Comparison of ENCODE assay signal across 16 cellular contexts in genomic region chr11:69381681-69382130, GRCh38.
DNase-seq lines count a peak whose midpoint lies in the region; ATAC-seq and TF ChIP-seq lines count a peak whose summit lies in the region.
"Had no signal": no experiment of that assay in that cellular context is flagged by ENCODE, and none has a peak within 500 bp of the region (broad histone marks: within the 10 kb centered on the region; RNA-seq: fewer than 3 reads in every experiment).

No MANE protein-coding gene starts in this region.

- H3F3A ChIP-seq in smooth muscle cell (ENCODE audit: low read depth): no peaks in the 10 kb centered on the region

- TF ChIP-seq POLR2A in right lobe of liver (IDR thresholded peaks at IDR 0.05) (no peak), suprapubic skin (IDR thresholded peaks at IDR 0.05) (no peak)

- CTCF ChIA-PET in activated naive CD4-positive, alpha-beta T cell treated with anti-CD3 and anti-CD28 coated beads, Interleukin-2, amount 10 ng/mL, durations not matched to agents 7 days and 5 days (lab: Charles Lee): no interaction called here
- CTCF ChIA-PET in activated naive CD4-positive, alpha-beta T cell treated with anti-CD3 and anti-CD28 coated beads for 36 hours (lab: Charles Lee): no interaction called here

- H3K4me2 ChIP-seq in smooth muscle cell: no peak overlapping the region
- H3K4me2 ChIP-seq: A549, SK-N-SH had no signal

- no peaks in the 10 kb centered on the region for H3K79me2 ChIP-seq in smooth muscle cell (ENCODE audit: low read depth)

- no peaks in the 10 kb centered on the region for H3K27me3 Mint-ChIP-seq in activated naive CD4-positive, alpha-beta T cell treated with anti-CD3 and anti-CD28 coated beads, Interleukin-2, amount 10 ng/mL, durations not matched to agents 7 days and 5 days
- H3K27me3 Mint-ChIP-seq in activated naive CD4-positive, alpha-beta T cell treated with anti-CD3 and anti-CD28 coated beads for 36 hours (ENCODE audit: low read depth): no peaks in the 10 kb centered on the region
- no peaks in the 10 kb centered on the region for H3K27me3 Mint-ChIP-seq in activated T-helper 2 cell treated with anti-CD3 and anti-CD28 coated beads, Interferon-gamma antibody, Interleukin-2, Interleukin-4, amounts not matched to agents 10 μg/mL and 5 μg/mL and 100 μg/mL, durations not matched to agents 14 hours and 24 hours and 36 hours (ENCODE audit: low read depth)
- H3K27me3 Mint-ChIP-seq: stimulated activated memory B cell treated with anti-CD40 and anti-IgM and Interleukin-4, amounts not matched to agents 10 μg/mL and 1 μg/mL and 100 μg/mL, for 72 hours had no signal

- H3K27me3 ChIP-seq in SJSA1 (replicated peaks) (no peaks in the 10 kb centered on the region), right lobe of liver (no peaks in the 10 kb centered on the region), suprapubic skin (no peaks in the 10 kb centered on the region), smooth muscle cell (ENCODE audit: low read depth) (no peaks in the 10 kb centered on the region)
- H3K27me3 ChIP-seq: upper lobe of left lung had no signal

- no peak overlapping the region for H3K9ac ChIP-seq in smooth muscle cell (ENCODE audit: low read depth)
- H3K9ac ChIP-seq: SK-N-SH had no signal

- peak; percentile 15 for DNase-seq in activated naive CD4-positive, alpha-beta T cell treated with anti-CD3 and anti-CD28 coated beads, Interleukin-2, amount 10 ng/mL, durations not matched to agents 7 days and 5 days
- DNase-seq in activated naive CD4-positive, alpha-beta T cell treated with anti-CD3 and anti-CD28 coated beads for 36 hours: no peak
- no peak for DNase-seq in SJSA1 (ENCODE audit: low read depth in 1 of 2, low spot score in 2 of 2)
- peak; percentile 18 to 51 (median 40) for DNase-seq in right lobe of liver
- DNase-seq in suprapubic skin (ENCODE audit: low spot score in 2 of 2): peak; percentile 44 to 72
- DNase-seq in Kasumi-1 (lab: John Stamatoyannopoulos, UW): no peak
- DNase-seq in activated T-helper 2 cell treated with anti-CD3 and anti-CD28 coated beads, Interferon-gamma antibody, Interleukin-2, Interleukin-4, amounts not matched to agents 10 μg/mL and 5 μg/mL and 100 μg/mL, durations not matched to agents 14 hours and 24 hours and 36 hours (ENCODE audit: low spot score): no peak
- no peak for DNase-seq in smooth muscle cell (lab: John Stamatoyannopoulos, UW; ENCODE audit: unreplicated experiment)
- DNase-seq: activated CD4-positive, alpha-beta T cell treated with anti-CD3 and anti-CD28 coated beads, Interleukin-2, amount 50 U/mL, for 1 hour; NCI-H2029 treated with DMSO at 0.1 percent for 48 hours; SK-N-SH; stimulated activated CD4-positive, alpha-beta T cell treated with anti-CD3 and anti-CD28 coated beads, Interleukin-12 subunit alpha, Interleukin-12 subunit beta, amount 100 ng/mL, for 4 hours; upper lobe of left lung had no signal

- no peak for ATAC-seq in right lobe of liver
- ATAC-seq: A549; esophagus mucosa; stimulated activated memory B cell treated with anti-CD40 and anti-IgM and Interleukin-4, amounts not matched to agents 10 μg/mL and 1 μg/mL and 100 μg/mL, for 72 hours had no signal

- H3K36me3 ChIP-seq in SJSA1: peaks cover 3% of the 10 kb centered on the region; the same call in 1 of the 2 replicates
- H3K36me3 ChIP-seq in right lobe of liver: no peaks in the 10 kb centered on the region
- no peaks in the 10 kb centered on the region for H3K36me3 ChIP-seq in suprapubic skin
- H3K36me3 ChIP-seq in smooth muscle cell (ENCODE audit: low read depth): no peaks in the 10 kb centered on the region
- H3K36me3 ChIP-seq: upper lobe of left lung had no signal

- H3K36me3 Mint-ChIP-seq in activated naive CD4-positive, alpha-beta T cell treated with anti-CD3 and anti-CD28 coated beads, Interleukin-2, amount 10 ng/mL, durations not matched to agents 7 days and 5 days: no peaks in the 10 kb centered on the region
- no peaks in the 10 kb centered on the region for H3K36me3 Mint-ChIP-seq in activated naive CD4-positive, alpha-beta T cell treated with anti-CD3 and anti-CD28 coated beads for 36 hours (ENCODE audit: low read depth)
- H3K36me3 Mint-ChIP-seq in activated T-helper 2 cell treated with anti-CD3 and anti-CD28 coated beads, Interferon-gamma antibody, Interleukin-2, Interleukin-4, amounts not matched to agents 10 μg/mL and 5 μg/mL and 100 μg/mL, durations not matched to agents 14 hours and 24 hours and 36 hours (ENCODE audit: low read depth): no peaks in the 10 kb centered on the region
- H3K36me3 Mint-ChIP-seq: stimulated activated memory B cell treated with anti-CD40 and anti-IgM and Interleukin-4, amounts not matched to agents 10 μg/mL and 1 μg/mL and 100 μg/mL, for 72 hours had no signal

- TF ChIP-seq EP300 in suprapubic skin (IDR thresholded peaks at IDR 0.05): no peak

- H2AFZ ChIP-seq in smooth muscle cell (ENCODE audit: low read depth): no peak overlapping the region

- H3K4me1 Mint-ChIP-seq in activated naive CD4-positive, alpha-beta T cell treated with anti-CD3 and anti-CD28 coated beads, Interleukin-2, amount 10 ng/mL, durations not matched to agents 7 days and 5 days: no peaks in the 10 kb centered on the region
- no peaks in the 10 kb centered on the region for H3K4me1 Mint-ChIP-seq in activated naive CD4-positive, alpha-beta T cell treated with anti-CD3 and anti-CD28 coated beads for 36 hours (ENCODE audit: low read depth)
- no peaks in the 10 kb centered on the region for H3K4me1 Mint-ChIP-seq in activated T-helper 2 cell treated with anti-CD3 and anti-CD28 coated beads, Interferon-gamma antibody, Interleukin-2, Interleukin-4, amounts not matched to agents 10 μg/mL and 5 μg/mL and 100 μg/mL, durations not matched to agents 14 hours and 24 hours and 36 hours (ENCODE audit: low read depth)
- H3K4me1 Mint-ChIP-seq: stimulated activated memory B cell treated with anti-CD40 and anti-IgM and Interleukin-4, amounts not matched to agents 10 μg/mL and 1 μg/mL and 100 μg/mL, for 72 hours had no signal

- 52% methylated on average over 4 of the region's 17 CpGs for WGBS in right lobe of liver (ENCODE audit: insufficient coverage, low coverage, low lambda C conversion rate, missing lambda C conversion rate)
- WGBS in suprapubic skin: 87% methylated on average over 17 of the region's 17 CpGs
- 89% methylated on average over 17 of the region's 17 CpGs for WGBS in smooth muscle cell (ENCODE audit: low lambda C conversion rate)

- H3K4me3 Mint-ChIP-seq in activated naive CD4-positive, alpha-beta T cell treated with anti-CD3 and anti-CD28 coated beads, Interleukin-2, amount 10 ng/mL, durations not matched to agents 7 days and 5 days: no peak overlapping the region
- H3K4me3 Mint-ChIP-seq in activated naive CD4-positive, alpha-beta T cell treated with anti-CD3 and anti-CD28 coated beads for 36 hours: no peak overlapping the region
- H3K4me3 Mint-ChIP-seq in activated T-helper 2 cell treated with anti-CD3 and anti-CD28 coated beads, Interferon-gamma antibody, Interleukin-2, Interleukin-4, amounts not matched to agents 10 μg/mL and 5 μg/mL and 100 μg/mL, durations not matched to agents 14 hours and 24 hours and 36 hours (ENCODE audit: low read depth): no peak overlapping the region
- H3K4me3 Mint-ChIP-seq: stimulated activated memory B cell treated with anti-CD40 and anti-IgM and Interleukin-4, amounts not matched to agents 10 μg/mL and 1 μg/mL and 100 μg/mL, for 72 hours had no signal

- no peaks in the 10 kb centered on the region for H4K20me1 ChIP-seq in smooth muscle cell (ENCODE audit: low read depth)

- H3K4me1 ChIP-seq in SJSA1 (replicated peaks): peaks cover 89% of the 10 kb centered on the region
- no peaks in the 10 kb centered on the region for H3K4me1 ChIP-seq in right lobe of liver
- peaks cover 24% of the 10 kb centered on the region for H3K4me1 ChIP-seq in suprapubic skin
- H3K4me1 ChIP-seq in smooth muscle cell (ENCODE audit: low read depth): no peaks in the 10 kb centered on the region

- H3K27ac ChIP-seq in SJSA1 (peak overlapping the region; percentile 84), right lobe of liver (peak overlapping the region in 1 of 3 donors; percentile 21), suprapubic skin (no peak overlapping the region), smooth muscle cell (ENCODE audit: low read depth) (no peak overlapping the region)

- TF ChIP-seq CTCF in right lobe of liver (IDR thresholded peaks at IDR 0.05): no peak
- no peak for TF ChIP-seq CTCF in suprapubic skin (IDR thresholded peaks at IDR 0.05)
- no peak for TF ChIP-seq CTCF in smooth muscle cell (IDR thresholded peaks at IDR 0.05; ENCODE audit: borderline replicate concordance, insufficient read depth, poor library complexity, severe bottlenecking)

- H3K9me3 ChIP-seq in SJSA1 (replicated peaks) (no peaks in the 10 kb centered on the region; the same call in 1 of the 2 replicates), right lobe of liver (no peaks in the 10 kb centered on the region), suprapubic skin (no peaks in the 10 kb centered on the region), smooth muscle cell (replicated peaks; ENCODE audit: low read depth) (no peaks in the 10 kb centered on the region)
- H3K9me3 ChIP-seq: A549, SK-N-SH, upper lobe of left lung had no signal

- intact Hi-C loops in activated naive CD4-positive, alpha-beta T cell treated with anti-CD3 and anti-CD28 coated beads for 36 hours (cut with micrococcal nuclease): no loop called here
- intact Hi-C loops in right lobe of liver (cut with DNase I): no loop called here
- intact Hi-C loops in activated T-helper 2 cell treated with anti-CD3 and anti-CD28 coated beads, Interferon-gamma antibody, Interleukin-2, Interleukin-4, amounts not matched to agents 10 μg/mL and 5 μg/mL and 100 μg/mL, durations not matched to agents 14 hours and 24 hours and 36 hours (cut with micrococcal nuclease): no loop called here

- H3K9me3 Mint-ChIP-seq in activated naive CD4-positive, alpha-beta T cell treated with anti-CD3 and anti-CD28 coated beads, Interleukin-2, amount 10 ng/mL, durations not matched to agents 7 days and 5 days: no peaks in the 10 kb centered on the region
- no peaks in the 10 kb centered on the region for H3K9me3 Mint-ChIP-seq in activated naive CD4-positive, alpha-beta T cell treated with anti-CD3 and anti-CD28 coated beads for 36 hours
- H3K9me3 Mint-ChIP-seq in activated T-helper 2 cell treated with anti-CD3 and anti-CD28 coated beads, Interferon-gamma antibody, Interleukin-2, Interleukin-4, amounts not matched to agents 10 μg/mL and 5 μg/mL and 100 μg/mL, durations not matched to agents 14 hours and 24 hours and 36 hours: no peaks in the 10 kb centered on the region
- H3K9me3 Mint-ChIP-seq: stimulated activated memory B cell treated with anti-CD40 and anti-IgM and Interleukin-4, amounts not matched to agents 10 μg/mL and 1 μg/mL and 100 μg/mL, for 72 hours had no signal

- H3K4me3 ChIP-seq in SJSA1: no peak overlapping the region
- peak overlapping the region in 1 of 3 donors; percentile 9 for H3K4me3 ChIP-seq in right lobe of liver
- H3K4me3 ChIP-seq in suprapubic skin: no peak overlapping the region
- no peak overlapping the region for H3K4me3 ChIP-seq in smooth muscle cell
- H3K4me3 ChIP-seq: A549, upper lobe of left lung had no signal

- no peak overlapping the region for H3K27ac Mint-ChIP-seq in activated naive CD4-positive, alpha-beta T cell treated with anti-CD3 and anti-CD28 coated beads, Interleukin-2, amount 10 ng/mL, durations not matched to agents 7 days and 5 days
- no peak overlapping the region for H3K27ac Mint-ChIP-seq in activated naive CD4-positive, alpha-beta T cell treated with anti-CD3 and anti-CD28 coated beads for 36 hours
- H3K27ac Mint-ChIP-seq in activated T-helper 2 cell treated with anti-CD3 and anti-CD28 coated beads, Interferon-gamma antibody, Interleukin-2, Interleukin-4, amounts not matched to agents 10 μg/mL and 5 μg/mL and 100 μg/mL, durations not matched to agents 14 hours and 24 hours and 36 hours: no peak overlapping the region
- H3K27ac Mint-ChIP-seq: stimulated activated memory B cell treated with anti-CD40 and anti-IgM and Interleukin-4, amounts not matched to agents 10 μg/mL and 1 μg/mL and 100 μg/mL, for 72 hours had no signal

Comparison
In these comparisons a context has a peak if more than half of its experiments do, and no peak if none do; other contexts are left out.
1. DNase-seq: peak in activated naive CD4-positive, alpha-beta T cell treated with anti-CD3 and anti-CD28 coated beads, Interleukin-2, amount 10 ng/mL, durations not matched to agents 7 days and 5 days (single experiment), right lobe of liver (3 of 3) and suprapubic skin (2 of 2); none in activated naive CD4-positive, alpha-beta T cell treated with anti-CD3 and anti-CD28 coated beads for 36 hours (single experiment), SJSA1 (0 of 2), Kasumi-1 (0 of 2), activated T-helper 2 cell treated with anti-CD3 and anti-CD28 coated beads, Interferon-gamma antibody, Interleukin-2, Interleukin-4, amounts not matched to agents 10 μg/mL and 5 μg/mL and 100 μg/mL, durations not matched to agents 14 hours and 24 hours and 36 hours (single experiment) and smooth muscle cell (single experiment).